ENCODE assay signal across 20 cellular contexts in genomic region chr17:3754066-3754457, GRCh38. TPM values are rescaled to one million over a fixed set of nuclear protein-coding genes. Genes with fewer than 3 reads are reported as not detected.
DNase-seq lines count a peak whose midpoint lies in the region; ATAC-seq and TF ChIP-seq lines count a peak whose summit lies in the region.
"Had no signal": no experiment of that assay in that cellular context is flagged by ENCODE, and none has a peak within 500 bp of the region (broad histone marks: within the 10 kb centered on the region; RNA-seq: fewer than 3 reads in every experiment).

No MANE protein-coding gene starts in this region.

- peak overlapping the region; percentile 62 for H3K27ac Mint-ChIP-seq in activated naive CD4-positive, alpha-beta T cell treated with anti-CD3 and anti-CD28 coated beads, Interleukin-2, amount 10 ng/mL, durations not matched to agents 7 days and 5 days
- H3K27ac Mint-ChIP-seq in brain = no peak overlapping the region
- H3K27ac Mint-ChIP-seq in mesothelial cell of epicardium = peak overlapping the region; percentile 73
- no peak overlapping the region for H3K27ac Mint-ChIP-seq in activated naive CD4-positive, alpha-beta T cell treated with anti-CD3 and anti-CD28 coated beads for 36 hours
- H3K27ac Mint-ChIP-seq: activated T-helper 17 cell treated with anti-CD3 and anti-CD28 coated beads, Interleukin-2, amount 50 U/mL, for 72 hours had no signal

- peaks cover 40% of the 10 kb centered on the region for H3K4me1 Mint-ChIP-seq in activated naive CD4-positive, alpha-beta T cell treated with anti-CD3 and anti-CD28 coated beads, Interleukin-2, amount 10 ng/mL, durations not matched to agents 7 days and 5 days
- H3K4me1 Mint-ChIP-seq in brain (peaks cover 3% of the 10 kb centered on the region), mesothelial cell of epicardium (peaks cover 6% of the 10 kb centered on the region)
- H3K4me1 Mint-ChIP-seq in activated naive CD4-positive, alpha-beta T cell treated with anti-CD3 and anti-CD28 coated beads for 36 hours (ENCODE audit: low read depth) = peaks cover 25% of the 10 kb centered on the region

- intact Hi-C loops in activated naive CD4-positive, alpha-beta T cell treated with anti-CD3 and anti-CD28 coated beads for 36 hours (cut with micrococcal nuclease) = loop anchor here (2.0 kb wide), 1 partner anchor 15 kb away; no protein-coding TSS in a partner anchor

- H3K27me3 Mint-ChIP-seq in activated naive CD4-positive, alpha-beta T cell treated with anti-CD3 and anti-CD28 coated beads, Interleukin-2, amount 10 ng/mL, durations not matched to agents 7 days and 5 days = peaks cover 29% of the 10 kb centered on the region
- peaks cover 6% of the 10 kb centered on the region for H3K27me3 Mint-ChIP-seq in brain
- H3K27me3 Mint-ChIP-seq in mesothelial cell of epicardium (ENCODE audit: low read depth) = no peaks in the 10 kb centered on the region
- H3K27me3 Mint-ChIP-seq in activated naive CD4-positive, alpha-beta T cell treated with anti-CD3 and anti-CD28 coated beads for 36 hours (ENCODE audit: low read depth) = no peaks in the 10 kb centered on the region
- H3K27me3 Mint-ChIP-seq: activated T-helper 17 cell treated with anti-CD3 and anti-CD28 coated beads, Interleukin-2, amount 50 U/mL, for 72 hours; naive B cell had no signal

- TF ChIP-seq CTCF in brain (conservative IDR thresholded peaks at IDR 0.05) (no peak), mesothelial cell of epicardium (IDR thresholded peaks at IDR 0.05; ENCODE audit: unreplicated experiment) (no peak)

- H3K36me3 Mint-ChIP-seq in activated naive CD4-positive, alpha-beta T cell treated with anti-CD3 and anti-CD28 coated beads, Interleukin-2, amount 10 ng/mL, durations not matched to agents 7 days and 5 days = no peaks in the 10 kb centered on the region
- H3K36me3 Mint-ChIP-seq in brain (no peaks in the 10 kb centered on the region), mesothelial cell of epicardium (no peaks in the 10 kb centered on the region)
- H3K36me3 Mint-ChIP-seq in activated naive CD4-positive, alpha-beta T cell treated with anti-CD3 and anti-CD28 coated beads for 36 hours (ENCODE audit: low read depth) = no peaks in the 10 kb centered on the region
- H3K36me3 Mint-ChIP-seq: naive B cell had no signal

- DNase-seq in activated naive CD4-positive, alpha-beta T cell treated with anti-CD3 and anti-CD28 coated beads, Interleukin-2, amount 10 ng/mL, durations not matched to agents 7 days and 5 days = no peak
- no peak for DNase-seq in activated naive CD4-positive, alpha-beta T cell treated with Interleukin-2 at 50 U/mL for 16 hours
- DNase-seq in mesothelial cell of epicardium (ENCODE audit: low spot score in 2 of 2, unreplicated experiment in 2 of 2) (no peak), superior temporal gyrus (ENCODE audit: extremely low spot score) (no peak)
- DNase-seq in activated naive CD4-positive, alpha-beta T cell treated with anti-CD3 and anti-CD28 coated beads for 36 hours = no peak
- DNase-seq: activated CD8-positive, alpha-beta memory T cell treated with anti-CD3 and anti-CD28 coated beads for 24 hours; central memory CD4-positive, alpha-beta T cell; heart left ventricle; naive B cell; NCI-H446 treated with DMSO at 0.1 percent for 48 hours; retina; stimulated activated CD4-positive, alpha-beta T cell treated with anti-CD3 and anti-CD28 coated beads, Interleukin-12 subunit alpha, Interleukin-12 subunit beta, amount 100 ng/mL, for 4 hours; WERI-Rb-1 had no signal

- no peak for ATAC-seq in GM19035 (IDR thresholded peaks at IDR 0.05; ENCODE audit: unreplicated experiment)
- ATAC-seq in GM18519 (IDR thresholded peaks at IDR 0.05; ENCODE audit: low FRiP score, unreplicated experiment) = no peak
- ATAC-seq: HepG2 had no signal

- no peak overlapping the region for H3K4me3 Mint-ChIP-seq in activated naive CD4-positive, alpha-beta T cell treated with anti-CD3 and anti-CD28 coated beads, Interleukin-2, amount 10 ng/mL, durations not matched to agents 7 days and 5 days
- H3K4me3 Mint-ChIP-seq in brain (peak overlapping the region in 3 of 5 experiments; percentile 31 to 53 (median 46)), mesothelial cell of epicardium (peak overlapping the region; percentile 55)
- no peak overlapping the region for H3K4me3 Mint-ChIP-seq in activated naive CD4-positive, alpha-beta T cell treated with anti-CD3 and anti-CD28 coated beads for 36 hours
- H3K4me3 Mint-ChIP-seq: activated T-helper 17 cell treated with anti-CD3 and anti-CD28 coated beads, Interleukin-2, amount 50 U/mL, for 72 hours; CD8-positive, alpha-beta T cell had no signal

- no peaks in the 10 kb centered on the region for H3K9me3 Mint-ChIP-seq in activated naive CD4-positive, alpha-beta T cell treated with anti-CD3 and anti-CD28 coated beads, Interleukin-2, amount 10 ng/mL, durations not matched to agents 7 days and 5 days
- H3K9me3 Mint-ChIP-seq in brain (peaks cover 0 to 3% (median 0%) of the 10 kb centered on the region in 5 experiments), mesothelial cell of epicardium (no peaks in the 10 kb centered on the region)
- H3K9me3 Mint-ChIP-seq in activated naive CD4-positive, alpha-beta T cell treated with anti-CD3 and anti-CD28 coated beads for 36 hours = no peaks in the 10 kb centered on the region
- H3K9me3 Mint-ChIP-seq: activated T-helper 17 cell treated with anti-CD3 and anti-CD28 coated beads, Interleukin-2, amount 50 U/mL, for 72 hours; CD8-positive, alpha-beta T cell; naive B cell had no signal

- CTCF ChIA-PET in activated naive CD4-positive, alpha-beta T cell treated with anti-CD3 and anti-CD28 coated beads, Interleukin-2, amount 10 ng/mL, durations not matched to agents 7 days and 5 days (lab: Charles Lee) = interaction anchor here (1.5 kb wide), 1 partner anchor 16 kb away, joined by 4 read pairs; no protein-coding TSS in a partner anchor
- CTCF ChIA-PET in activated naive CD4-positive, alpha-beta T cell treated with anti-CD3 and anti-CD28 coated beads for 36 hours (lab: Charles Lee) = interaction anchor here (0.9 kb wide), 1 partner anchor 13 kb away, joined by 3 read pairs; no protein-coding TSS in a partner anchor

RNA-seq across cellular contexts. Expression of gene HASPIN, which starts 30.4 kb away (rescaled TPM):
- polyA plus RNA-seq in brain (ENCODE audit: insufficient read depth, low read depth, low replicate concordance) = 5.0 TPM
- total RNA-seq in mesothelial cell of epicardium = 4.2 to 5.2 TPM (median 4.4 TPM) in 3 replicates
- total RNA-seq in activated naive CD4-positive, alpha-beta T cell treated with anti-CD3 and anti-CD28 coated beads for 36 hours = 10 to 100 TPM; 20.5 to 21.8 TPM

RNA-seq across cellular contexts. Expression of gene ITGAE, which starts 46.9 kb away (rescaled TPM):
- polyA plus RNA-seq in brain (ENCODE audit: insufficient read depth, low read depth, low replicate concordance) = 20.9 TPM
- total RNA-seq in mesothelial cell of epicardium = 19.8 to 20.6 TPM (median 20.4 TPM) in 3 replicates
- 10 to 100 TPM; 31.7 to 32.4 TPM for total RNA-seq in activated naive CD4-positive, alpha-beta T cell treated with anti-CD3 and anti-CD28 coated beads for 36 hours

RNA-seq across cellular contexts. Expression of gene P2RX5, which starts 58.1 kb away (rescaled TPM):
- 3.1 TPM for polyA plus RNA-seq in brain (ENCODE audit: insufficient read depth, low read depth, low replicate concordance)
- total RNA-seq in mesothelial cell of epicardium = 0.18 to 0.66 TPM (median 0.24 TPM) in 3 replicates
- 10 to 100 TPM; 45.2 to 47.4 TPM for total RNA-seq in activated naive CD4-positive, alpha-beta T cell treated with anti-CD3 and anti-CD28 coated beads for 36 hours
- total RNA-seq: H4 had no signal

Comparison
In these comparisons a context has a peak if more than half of its experiments do, and no peak if none do; other contexts are left out.
1. H3K27ac Mint-ChIP-seq: peak in activated naive CD4-positive, alpha-beta T cell treated with anti-CD3 and anti-CD28 coated beads, Interleukin-2, amount 10 ng/mL, durations not matched to agents 7 days and 5 days (single experiment) and mesothelial cell of epicardium (single experiment); none in brain (0 of 5) and activated naive CD4-positive, alpha-beta T cell treated with anti-CD3 and anti-CD28 coated beads for 36 hours (single experiment).
2. H3K4me3 Mint-ChIP-seq: peak in brain (3 of 5) and mesothelial cell of epicardium (single experiment); none in activated naive CD4-positive, alpha-beta T cell treated with anti-CD3 and anti-CD28 coated beads, Interleukin-2, amount 10 ng/mL, durations not matched to agents 7 days and 5 days (single experiment) and activated naive CD4-positive, alpha-beta T cell treated with anti-CD3 and anti-CD28 coated beads for 36 hours (single experiment).
3. RNA of gene P2RX5, which starts 58.1 kb away (total RNA-seq): 45.2 to 47.4 TPM in activated naive CD4-positive, alpha-beta T cell treated with anti-CD3 and anti-CD28 coated beads for 36 hours; 0.18 to 0.66 TPM in mesothelial cell of epicardium; every median in the first group is over 10 times any median in the second.